In genomic region chr22:20299736-20300136, GRCh38 we compare ENCODE assay signal across 8 cellular contexts. TPM values are rescaled to one million over a fixed set of nuclear protein-coding genes. Genes with fewer than 3 reads are reported as not detected.
DNase-seq lines count a peak whose midpoint lies in the region; ATAC-seq and TF ChIP-seq lines count a peak whose summit lies in the region.

No MANE protein-coding gene starts in this region.

- TF ChIP-seq CTCF in colonic mucosa (IDR thresholded peaks at IDR 0.05) (no peak), mucosa of descending colon (IDR thresholded peaks at IDR 0.05) (no peak)

- peak; percentile 56 for ATAC-seq in mucosa of descending colon

- H3K36me3 ChIP-seq in colonic mucosa (no peaks in the 10 kb centered on the region), mucosa of descending colon (ENCODE audit: low read depth) (no peaks in the 10 kb centered on the region)

- H3K4me3 ChIP-seq in colonic mucosa (peak overlapping the region; percentile 52), mucosa of descending colon (no peak overlapping the region)

- peaks cover 9% of the 10 kb centered on the region for H3K27me3 ChIP-seq in colonic mucosa

- intact Hi-C loops in colonic mucosa (cut with DNase I) (no loop called here), mucosa of descending colon (cut with DNase I, micrococcal nuclease) (no loop called here)

- H3K9me3 ChIP-seq in colonic mucosa (no peaks in the 10 kb centered on the region), mucosa of descending colon (no peaks in the 10 kb centered on the region)

- H3K9ac ChIP-seq in colonic mucosa (ENCODE audit: low read depth in 2 of 2, low read length in 2 of 2): no peak overlapping the region

- peaks cover 4% of the 10 kb centered on the region for H3K4me1 ChIP-seq in colonic mucosa
- peaks cover 10% of the 10 kb centered on the region for H3K4me1 ChIP-seq in mucosa of descending colon (ENCODE audit: low read depth)

- H3K27ac ChIP-seq in colonic mucosa: no peak overlapping the region

- DNase-seq in NCI-H748 (lab: John Stamatoyannopoulos, UW; ENCODE audit: unreplicated experiment): peak; percentile 69
- DNase-seq in NCI-H748 treated with DMSO at 0.1 percent for 48 hours (lab: John Stamatoyannopoulos, UW): no peak
- peak; percentile 53 for DNase-seq in NCI-H2227 treated with DMSO at 0.1 percent for 48 hours (lab: John Stamatoyannopoulos, UW)
- DNase-seq in colonic mucosa: no peak
- DNase-seq in mucosa of descending colon: no peak
- DNase-seq in GM19238 (ENCODE audit: insufficient read length, low spot score): no peak
- DNase-seq in NCI-H2029 (lab: John Stamatoyannopoulos, UW): no peak
- DNase-seq in occipital lobe (lab: John Stamatoyannopoulos, UW): no peak

RNA-seq across cellular contexts. Expression of gene DGCR6L, which starts 20.1 kb away (rescaled TPM):
- 10 to 100 TPM; 27.0 to 35.6 TPM for total RNA-seq in colonic mucosa
- total RNA-seq in mucosa of descending colon: 10 to 100 TPM; 24.8 to 33.9 (median 27.5) TPM
- 25.1 TPM for total RNA-seq in occipital lobe

RNA-seq across cellular contexts. Expression of gene RTN4R, which starts 31.6 kb away (rescaled TPM):
- total RNA-seq in colonic mucosa (1 to 10 TPM; 6.1 to 8.5 TPM), mucosa of descending colon (1 to 10 TPM; 1.6 to 3.5 (median 2.5) TPM), occipital lobe (9.5 TPM)

Comparison
In these comparisons a context has a peak if more than half of its experiments do, and no peak if none do; other contexts are left out.
1. DNase-seq: peak in NCI-H748 (single experiment) and NCI-H2227 treated with DMSO at 0.1 percent for 48 hours (single experiment); none in NCI-H748 treated with DMSO at 0.1 percent for 48 hours (single experiment), colonic mucosa (single experiment), mucosa of descending colon (0 of 3), GM19238 (single experiment), NCI-H2029 (single experiment) and occipital lobe (single experiment).